Comparison of ENCODE assay signal across 30 cellular contexts in the genomic region with DNA sequence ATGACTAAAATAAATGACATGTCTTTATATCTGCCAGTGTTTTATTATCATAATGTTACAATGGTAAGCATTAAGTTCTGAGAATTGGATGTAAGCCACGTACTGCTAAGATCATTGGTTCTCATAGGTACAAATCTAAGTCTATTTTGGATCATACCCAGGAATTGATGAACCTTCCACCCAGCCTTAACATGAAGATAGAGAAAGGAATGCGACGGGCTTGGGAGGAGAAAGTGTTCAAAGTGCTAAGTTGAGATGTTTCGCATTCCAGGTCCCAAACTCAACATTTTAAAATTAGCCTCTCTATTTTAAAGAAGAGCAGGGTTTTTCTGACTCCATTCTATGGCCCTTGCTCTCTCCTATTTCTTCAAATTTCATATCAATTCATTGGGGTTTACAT. TPM values are rescaled to one million over a fixed set of nuclear protein-coding genes. Genes with fewer than 3 reads are reported as not detected.
DNase-seq lines count a peak whose midpoint lies in the region; ATAC-seq and TF ChIP-seq lines count a peak whose summit lies in the region.
"Had no signal": no experiment of that assay in that cellular context is flagged by ENCODE, and none has a peak within 500 bp of the region (broad histone marks: within the 10 kb centered on the region; RNA-seq: fewer than 3 reads in every experiment).

No MANE protein-coding gene starts in this region.

- H3K36me3 Mint-ChIP-seq in mesothelial cell of epicardium (no peaks in the 10 kb centered on the region), glutamatergic neuron (ENCODE audit: unreplicated experiment) (peaks cover 5% of the 10 kb centered on the region)

- H3K4me3 Mint-ChIP-seq in mesothelial cell of epicardium (no peak overlapping the region), glutamatergic neuron (ENCODE audit: unreplicated experiment) (no peak overlapping the region)
- H3K4me3 Mint-ChIP-seq: activated naive CD8-positive, alpha-beta T cell treated with anti-CD3 and anti-CD28 coated beads, Interleukin-2, amount 50 U/mL, for 24 hours; T-helper 1 cell treated with Interleukin-12 subunit alpha and Interleukin-12 subunit beta and Interleukin-4 antibody, amounts not matched to agents 30 μg/mL and 1 μg/mL, for 36 hours had no signal

- in situ Hi-C loops in ACHN (cut with HindIII; ENCODE audit: low pct_ligation_motif_present, low pct_unique_long_range_greater_than_20kb, low sequenced_read_pairs): no loop called here
- in situ Hi-C loops in HAP-1 (cut with MboI; ENCODE audit: low sequenced_read_pairs): no loop called here

- H3K4me1 ChIP-seq in HAP-1: no peaks in the 10 kb centered on the region
- H3K4me1 ChIP-seq: breast epithelium, esophagus muscularis mucosa, psoas muscle, suprapubic skin, uterus had no signal

- no peaks in the 10 kb centered on the region for H3K9me3 ChIP-seq in HAP-1
- H3K9me3 ChIP-seq: breast epithelium, esophagus muscularis mucosa, neutrophil, psoas muscle, suprapubic skin, uterus had no signal

- H3K27ac Mint-ChIP-seq in mesothelial cell of epicardium (peak overlapping the region; percentile 62), glutamatergic neuron (ENCODE audit: unreplicated experiment) (no peak overlapping the region)
- H3K27ac Mint-ChIP-seq: activated naive CD8-positive, alpha-beta T cell treated with anti-CD3 and anti-CD28 coated beads, Interleukin-2, amount 50 U/mL, for 24 hours; T-helper 1 cell treated with Interleukin-12 subunit alpha and Interleukin-12 subunit beta and Interleukin-4 antibody, amounts not matched to agents 30 μg/mL and 1 μg/mL, for 36 hours had no signal

- DNase-seq in ACHN (peak; percentile 4), LHCN-M2 (ENCODE audit: low read depth) (peak; percentile 53), choroid plexus epithelial cell (ENCODE audit: low read depth) (peak; percentile 59), mesothelial cell of epicardium (ENCODE audit: low spot score in 2 of 2, unreplicated experiment in 2 of 2) (no peak), glutamatergic neuron (no peak), HAP-1 (ENCODE audit: low spot score in 2 of 2) (no peak), HT-29 (ENCODE audit: low spot score) (no peak)
- DNase-seq: activated gamma-delta T cell treated with Interleukin-2 at 50 U/mL for 16 hours; activated naive CD8-positive, alpha-beta T cell treated with anti-CD3 and anti-CD28 coated beads, Interleukin-2, amount 50 U/mL, for 24 hours; activated T-cell treated with anti-CD3 and anti-CD28 coated beads, Interleukin-2, amount 50 U/mL, for 1 hour; Calu3; cortex of kidney; DND-41; MM.1S; NCI-H1417 treated with DMSO at 0.1 percent for 48 hours; NCI-H2107; NCI-H524; psoas muscle; stimulated activated CD4-positive, alpha-beta T cell treated with anti-CD3 and anti-CD28 coated beads, Interleukin-2, amount 100 ng/mL, for 24 hours; uterus had no signal

- H3K4me3 ChIP-seq in choroid plexus epithelial cell (ENCODE audit: low read depth, low read length): no peak overlapping the region
- no peak overlapping the region for H3K4me3 ChIP-seq in HAP-1
- H3K4me3 ChIP-seq: BLaER1 treated with 17β-estradiol and CSF1 and Interleukin-3, amounts not matched to agents 10 nM and 100 nM; breast epithelium; esophagus muscularis mucosa; psoas muscle; smooth muscle cell; suprapubic skin; uterus had no signal

- no peak for ATAC-seq in HG02642 (IDR thresholded peaks at IDR 0.05; ENCODE audit: poor library complexity, unreplicated experiment)
- ATAC-seq: activated naive CD8-positive, alpha-beta T cell treated with anti-CD3 and anti-CD28 coated beads, Interleukin-2, amount 50 U/mL, for 24 hours; HCT116; Panc1; psoas muscle had no signal

- TF ChIP-seq CTCF in choroid plexus epithelial cell (conservative IDR thresholded peaks at IDR 0.05; ENCODE audit: low read depth, low read length): no peak
- no peak for TF ChIP-seq CTCF in mesothelial cell of epicardium (IDR thresholded peaks at IDR 0.05; ENCODE audit: unreplicated experiment)
- no peak for TF ChIP-seq CTCF in glutamatergic neuron (IDR thresholded peaks at IDR 0.05; ENCODE audit: partially characterized antibody, unreplicated experiment)

- no peaks in the 10 kb centered on the region for H3K36me3 ChIP-seq in HAP-1 (replicated peaks)
- H3K36me3 ChIP-seq: BLaER1 treated with 17β-estradiol and CSF1 and Interleukin-3, amounts not matched to agents 10 nM and 100 nM; breast epithelium; esophagus muscularis mucosa; neutrophil; suprapubic skin; uterus had no signal

- H3K27me3 ChIP-seq in HAP-1 (ENCODE audit: low read depth): peaks cover 3% of the 10 kb centered on the region; the same call in 1 of the 2 replicates
- H3K27me3 ChIP-seq: BLaER1 treated with 17β-estradiol and CSF1 and Interleukin-3, amounts not matched to agents 10 nM and 100 nM; breast epithelium; esophagus muscularis mucosa; neutrophil; uterus had no signal

- peaks cover 16% of the 10 kb centered on the region for H3K4me1 Mint-ChIP-seq in mesothelial cell of epicardium
- H3K4me1 Mint-ChIP-seq in glutamatergic neuron (ENCODE audit: low read depth, unreplicated experiment): no peaks in the 10 kb centered on the region
- H3K4me1 Mint-ChIP-seq: activated naive CD8-positive, alpha-beta T cell treated with anti-CD3 and anti-CD28 coated beads, Interleukin-2, amount 50 U/mL, for 24 hours had no signal

- peaks cover 5% of the 10 kb centered on the region for H3K9me3 Mint-ChIP-seq in mesothelial cell of epicardium
- no peaks in the 10 kb centered on the region for H3K9me3 Mint-ChIP-seq in glutamatergic neuron (ENCODE audit: unreplicated experiment)
- H3K9me3 Mint-ChIP-seq: activated naive CD8-positive, alpha-beta T cell treated with anti-CD3 and anti-CD28 coated beads, Interleukin-2, amount 50 U/mL, for 24 hours; T-helper 1 cell treated with Interleukin-12 subunit alpha and Interleukin-12 subunit beta and Interleukin-4 antibody, amounts not matched to agents 30 μg/mL and 1 μg/mL, for 36 hours had no signal

- H3K27me3 Mint-ChIP-seq in mesothelial cell of epicardium (ENCODE audit: low read depth) (no peaks in the 10 kb centered on the region), glutamatergic neuron (ENCODE audit: unreplicated experiment) (no peaks in the 10 kb centered on the region)

RNA-seq across cellular contexts. Expression of a gene that starts 54.9 kb away (rescaled TPM):
- total RNA-seq in LHCN-M2 (2014; rRNA removed) (1.9 and 3.0 TPM in 2 replicates), mesothelial cell of epicardium (45.3 to 52.8 TPM (median 51.9 TPM) in 3 replicates), glutamatergic neuron (ENCODE audit: unreplicated experiment) (18.7 TPM)
- 4.8 TPM for polyA plus RNA-seq in LHCN-M2 (2012)
- total RNA-seq in HT-29 (2014; rRNA removed; shearing (Covaris generic)): 15.2 and 18.9 TPM in 2 replicates

Comparison
In these comparisons a context has a peak if more than half of its experiments do, and no peak if none do; other contexts are left out.
1. DNase-seq: peak in ACHN (single experiment), LHCN-M2 (single experiment) and choroid plexus epithelial cell (single experiment); none in mesothelial cell of epicardium (0 of 2), glutamatergic neuron (single experiment), HAP-1 (0 of 2) and HT-29 (single experiment).